Comparison of ENCODE assay signal across 22 cellular contexts in the genomic region with DNA sequence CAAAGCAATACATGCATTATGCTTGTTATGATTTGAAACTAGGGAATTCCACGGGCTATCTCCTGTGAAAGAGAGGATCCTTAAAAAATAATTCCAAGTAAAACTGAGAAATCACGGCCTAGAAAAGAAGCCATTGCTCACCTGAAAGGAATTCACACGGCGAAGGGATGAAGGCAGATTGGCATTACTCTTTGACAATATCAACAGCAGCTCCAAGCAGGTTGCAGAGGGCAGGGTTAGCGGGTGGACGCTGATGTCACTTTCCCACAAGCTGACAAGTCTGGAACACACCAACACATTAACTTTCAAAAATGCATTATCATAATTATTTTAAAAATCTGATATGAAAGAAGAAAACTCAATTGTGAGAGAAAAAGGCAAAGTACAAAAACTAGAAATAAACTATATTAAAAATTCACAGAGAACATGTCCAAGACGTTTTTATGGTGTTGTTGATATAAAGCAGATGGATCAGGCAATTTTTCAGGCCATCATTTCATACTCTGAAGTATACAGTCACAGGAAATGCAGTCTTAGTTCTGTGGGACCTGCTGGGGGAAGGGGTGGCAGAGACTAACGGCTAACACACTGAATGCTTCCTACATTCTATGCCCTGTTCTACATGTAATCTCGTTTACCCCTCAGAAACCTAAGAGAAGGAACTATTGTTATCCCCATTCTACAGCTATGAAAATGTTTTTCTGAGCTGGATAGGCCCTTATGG.
DNase-seq lines count a peak whose midpoint lies in the region; ATAC-seq, FAIRE-seq and TF ChIP-seq lines count a peak whose summit lies in the region.
"Had no signal": no experiment of that assay in that cellular context is flagged by ENCODE, and none has a peak within 500 bp of the region (broad histone marks: within the 10 kb centered on the region; RNA-seq: fewer than 3 reads in every experiment).

No MANE protein-coding gene starts in this region.

- H3K4me1 ChIP-seq in Karpas-422 (ENCODE audit: low read length) (peaks cover 37% of the 10 kb centered on the region), astrocyte (ENCODE audit: insufficient read depth, low read length) (peaks cover 51% of the 10 kb centered on the region), mesenchymal stem cell (ENCODE audit: control insufficient read depth, insufficient read depth, low read depth, low read length) (peaks cover 16% of the 10 kb centered on the region), psoas muscle (no peaks in the 10 kb centered on the region)
- H3K4me1 ChIP-seq: pancreas had no signal

- no peaks in the 10 kb centered on the region for H3K9me2 ChIP-seq in Karpas-422 (replicated peaks; ENCODE audit: insufficient read depth, low read length)

- no peak overlapping the region for H2BK120ac ChIP-seq in mesenchymal stem cell (ENCODE audit: low read depth, low read length)

- H3K4me3 ChIP-seq in AG09309 (ENCODE audit: control insufficient read depth, low read depth, low read length) = no peak overlapping the region
- H3K4me3 ChIP-seq in Karpas-422 (ENCODE audit: low read length) = no peak overlapping the region
- H3K4me3 ChIP-seq in astrocyte (ENCODE audit: insufficient read depth, low read depth, low read length) = no peak overlapping the region
- H3K4me3 ChIP-seq in mesenchymal stem cell (ENCODE audit: insufficient read depth in 1 of 2, low read depth in 1 of 2, low read length in 2 of 2) = no peak overlapping the region
- H3K4me3 ChIP-seq in psoas muscle = no peak overlapping the region
- H3K4me3 ChIP-seq: pancreas, skin epidermis, thoracic aorta had no signal

- no peak overlapping the region for H3K4ac ChIP-seq in mesenchymal stem cell (ENCODE audit: low read depth in 1 of 2, low read length in 2 of 2)

- H3K36me3 Mint-ChIP-seq in astrocyte (ENCODE audit: low read depth, unreplicated experiment) = no peaks in the 10 kb centered on the region

- peaks cover 39% of the 10 kb centered on the region for H3K4me1 Mint-ChIP-seq in astrocyte (ENCODE audit: low read depth, unreplicated experiment)
- H3K4me1 Mint-ChIP-seq: activated CD4-positive, alpha-beta T cell treated with anti-CD3 and anti-CD28 coated beads for 36 hours had no signal

- H3K4me2 ChIP-seq in Karpas-422 (ENCODE audit: low read depth, low read length, poor library complexity, severe bottlenecking) (no peak overlapping the region), astrocyte (ENCODE audit: low read length) (peak overlapping the region; percentile 71), mesenchymal stem cell (ENCODE audit: low read length, poor library complexity, severe bottlenecking) (no peak overlapping the region)

- H3K9me3 Mint-ChIP-seq in astrocyte (ENCODE audit: unreplicated experiment) = no peaks in the 10 kb centered on the region

- no peak overlapping the region for H2AK5ac ChIP-seq in mesenchymal stem cell (ENCODE audit: low read length, severe bottlenecking)

- DNase-seq in AG09309 (ENCODE audit: low read depth) (peak; percentile 42), Karpas-422 (no peak), astrocyte (ENCODE audit: low read depth) (peak; percentile 22), mesenchymal stem cell (peak; percentile 68), psoas muscle (no peak), NCI-H526 treated with DMSO at 0.1 percent for 48 hours (lab: John Stamatoyannopoulos, UW) (no peak), NCI-H446 treated with DMSO at 0.1 percent for 48 hours (lab: John Stamatoyannopoulos, UW) (no peak)
- DNase-seq: 8988T; activated CD4-positive, alpha-beta T cell treated with anti-CD3 and anti-CD28 coated beads for 36 hours; activated gamma-delta T cell treated with Interleukin-2 at 50 U/mL for 16 hours; anterior cingulate cortex; DMS153; effector memory CD4-positive, alpha-beta T cell; foreskin keratinocyte; NCI-H2029; NCI-H510A; pancreas; SHP77 treated with DMSO at 0.1 percent for 48 hours had no signal

- H3K27ac Mint-ChIP-seq in astrocyte (ENCODE audit: unreplicated experiment) = peak overlapping the region; percentile 19
- H3K27ac Mint-ChIP-seq: activated CD4-positive, alpha-beta T cell treated with anti-CD3 and anti-CD28 coated beads for 36 hours had no signal

- FAIRE-seq in astrocyte (lab: Jason Lieb, UNC) = no peak
- FAIRE-seq: pancreas had no signal

- peaks cover 4% of the 10 kb centered on the region for H3K79me1 ChIP-seq in mesenchymal stem cell (replicated peaks; ENCODE audit: low read length, poor library complexity, severe bottlenecking)

- no peak overlapping the region for H4K8ac ChIP-seq in mesenchymal stem cell (ENCODE audit: low read length)

- intact Hi-C loops in psoas muscle (cut with DNase I) = no loop called here

- H2BK5ac ChIP-seq in mesenchymal stem cell (ENCODE audit: low read depth, low read length, poor library complexity, severe bottlenecking) = no peak overlapping the region

- 49% methylated on average over 6 of the region's 9 CpGs for WGBS in mesenchymal stem cell
- WGBS in psoas muscle, 3 donors = 66 to 75% (median 74%) methylated on average over 9 of the region's 9 CpGs

- H4K20me1 ChIP-seq in Karpas-422 (ENCODE audit: insufficient read depth, low read depth, low read length) (no peaks in the 10 kb centered on the region), astrocyte (ENCODE audit: insufficient read depth, low read length) (no peaks in the 10 kb centered on the region)

- no peaks in the 10 kb centered on the region for H3K27me3 Mint-ChIP-seq in astrocyte (ENCODE audit: low read depth, unreplicated experiment)
- H3K27me3 Mint-ChIP-seq: activated CD4-positive, alpha-beta T cell treated with anti-CD3 and anti-CD28 coated beads for 36 hours had no signal

- no peak overlapping the region for H3K23ac ChIP-seq in mesenchymal stem cell (ENCODE audit: low read length in 2 of 2)

- H3K18ac ChIP-seq in mesenchymal stem cell (ENCODE audit: low read depth in 1 of 2, low read length in 2 of 2) = no peak overlapping the region

- H3K79me2 ChIP-seq in Karpas-422 (ENCODE audit: low read length) (peaks cover 2% of the 10 kb centered on the region; the same call in 1 of the 2 replicates), astrocyte (ENCODE audit: insufficient read depth, low read length) (no peaks in the 10 kb centered on the region)

- no peaks in the 10 kb centered on the region for H3K36me3 ChIP-seq in Karpas-422 (ENCODE audit: insufficient read depth, low read length)
- no peaks in the 10 kb centered on the region for H3K36me3 ChIP-seq in astrocyte (ENCODE audit: insufficient read depth, low read length)
- H3K36me3 ChIP-seq in mesenchymal stem cell (ENCODE audit: control insufficient read depth in 1 of 2, insufficient read depth in 2 of 2, low read depth in 1 of 2, low read length in 2 of 2) = peaks cover 0 to 3% of the 10 kb centered on the region in 2 experiments
- H3K36me3 ChIP-seq in psoas muscle (ENCODE audit: insufficient read depth in 1 of 2, low read depth in 1 of 2) = peaks cover 0 to 15% of the 10 kb centered on the region in 2 donors
- H3K36me3 ChIP-seq: pancreas, thoracic aorta had no signal

- H2AFZ ChIP-seq in Karpas-422 (ENCODE audit: low read length) = no peak overlapping the region
- no peak overlapping the region for H2AFZ ChIP-seq in astrocyte (ENCODE audit: low read depth, low read length)
- no peak overlapping the region for H2AFZ ChIP-seq in mesenchymal stem cell (ENCODE audit: low read depth, low read length)

- no peak overlapping the region for H4K91ac ChIP-seq in mesenchymal stem cell (ENCODE audit: low read length)

- ATAC-seq in psoas muscle (no peak), GM18873 (IDR thresholded peaks at IDR 0.05; ENCODE audit: low FRiP score, unreplicated experiment) (no peak)
- ATAC-seq: activated CD4-positive, alpha-beta T cell treated with anti-CD3 and anti-CD28 coated beads for 36 hours; foreskin keratinocyte; pancreas had no signal

- H3K9me3 ChIP-seq in Karpas-422 (ENCODE audit: low read length) (no peaks in the 10 kb centered on the region), astrocyte (ENCODE audit: insufficient read depth, low read depth, low read length) (no peaks in the 10 kb centered on the region), mesenchymal stem cell (ENCODE audit: control insufficient read depth, low read length) (no peaks in the 10 kb centered on the region), psoas muscle (no peaks in the 10 kb centered on the region)
- H3K9me3 ChIP-seq: pancreas, thoracic aorta had no signal

- no peak for TF ChIP-seq CTCF in AG09309 (IDR thresholded peaks at IDR 0.05; ENCODE audit: control insufficient read depth, insufficient read depth, low read depth, low read length, missing control alignments)
- TF ChIP-seq CTCF in astrocyte (IDR thresholded peaks at IDR 0.05; ENCODE audit: insufficient read depth, low read depth, low read length) = no peak
- no peak for TF ChIP-seq CTCF in psoas muscle (IDR thresholded peaks at IDR 0.05)

- no peak overlapping the region for H3K9ac ChIP-seq in Karpas-422 (ENCODE audit: low read length)
- peak overlapping the region; percentile 2 for H3K9ac ChIP-seq in astrocyte (ENCODE audit: low read length)
- peak overlapping the region; percentile 30 for H3K9ac ChIP-seq in mesenchymal stem cell (ENCODE audit: low read length)

- H3K27ac ChIP-seq in Karpas-422 (ENCODE audit: low read length) = peak overlapping the region; percentile 76
- H3K27ac ChIP-seq in astrocyte (ENCODE audit: low read depth, low read length) = no peak overlapping the region
- peak overlapping the region; percentile 87 for H3K27ac ChIP-seq in mesenchymal stem cell (ENCODE audit: low read length, poor library complexity, severe bottlenecking)
- H3K27ac ChIP-seq in psoas muscle = no peak overlapping the region
- H3K27ac ChIP-seq: C4-2B, foreskin keratinocyte, pancreas, thoracic aorta had no signal

- H3K14ac ChIP-seq in mesenchymal stem cell (ENCODE audit: low read length in 2 of 2) = no peak overlapping the region

- H3K4me3 Mint-ChIP-seq in astrocyte (ENCODE audit: unreplicated experiment) = no peak overlapping the region
- H3K4me3 Mint-ChIP-seq: activated CD4-positive, alpha-beta T cell treated with anti-CD3 and anti-CD28 coated beads for 36 hours had no signal

- peak overlapping the region in 1 of 2 experiments; percentile 7 for H2BK12ac ChIP-seq in mesenchymal stem cell (ENCODE audit: low read length in 2 of 2)

- no peak overlapping the region for H2BK15ac ChIP-seq in mesenchymal stem cell (ENCODE audit: low read depth, poor library complexity, severe bottlenecking)

- H3K27me3 ChIP-seq in Karpas-422 (ENCODE audit: low read length) = no peaks in the 10 kb centered on the region
- no peaks in the 10 kb centered on the region for H3K27me3 ChIP-seq in astrocyte (ENCODE audit: insufficient read depth, low read length)
- no peaks in the 10 kb centered on the region for H3K27me3 ChIP-seq in mesenchymal stem cell (ENCODE audit: control insufficient read depth in 1 of 2, insufficient read depth in 1 of 2, low read length in 2 of 2)
- no peaks in the 10 kb centered on the region for H3K27me3 ChIP-seq in psoas muscle (ENCODE audit: insufficient read depth in 3 of 3, low read length in 2 of 3)
- H3K27me3 ChIP-seq: foreskin keratinocyte, pancreas had no signal

Comparison
In these comparisons a context has a peak if more than half of its experiments do, and no peak if none do; other contexts are left out.
1. DNase-seq: peak in AG09309 (single experiment), astrocyte (single experiment) and mesenchymal stem cell (single experiment); none in Karpas-422 (single experiment), psoas muscle (0 of 2), NCI-H526 treated with DMSO at 0.1 percent for 48 hours (single experiment) and NCI-H446 treated with DMSO at 0.1 percent for 48 hours (single experiment).
2. H3K27ac ChIP-seq: peak in Karpas-422 (single experiment) and mesenchymal stem cell (single experiment); none in astrocyte (single experiment) and psoas muscle (single experiment).